In the genomic region with DNA sequence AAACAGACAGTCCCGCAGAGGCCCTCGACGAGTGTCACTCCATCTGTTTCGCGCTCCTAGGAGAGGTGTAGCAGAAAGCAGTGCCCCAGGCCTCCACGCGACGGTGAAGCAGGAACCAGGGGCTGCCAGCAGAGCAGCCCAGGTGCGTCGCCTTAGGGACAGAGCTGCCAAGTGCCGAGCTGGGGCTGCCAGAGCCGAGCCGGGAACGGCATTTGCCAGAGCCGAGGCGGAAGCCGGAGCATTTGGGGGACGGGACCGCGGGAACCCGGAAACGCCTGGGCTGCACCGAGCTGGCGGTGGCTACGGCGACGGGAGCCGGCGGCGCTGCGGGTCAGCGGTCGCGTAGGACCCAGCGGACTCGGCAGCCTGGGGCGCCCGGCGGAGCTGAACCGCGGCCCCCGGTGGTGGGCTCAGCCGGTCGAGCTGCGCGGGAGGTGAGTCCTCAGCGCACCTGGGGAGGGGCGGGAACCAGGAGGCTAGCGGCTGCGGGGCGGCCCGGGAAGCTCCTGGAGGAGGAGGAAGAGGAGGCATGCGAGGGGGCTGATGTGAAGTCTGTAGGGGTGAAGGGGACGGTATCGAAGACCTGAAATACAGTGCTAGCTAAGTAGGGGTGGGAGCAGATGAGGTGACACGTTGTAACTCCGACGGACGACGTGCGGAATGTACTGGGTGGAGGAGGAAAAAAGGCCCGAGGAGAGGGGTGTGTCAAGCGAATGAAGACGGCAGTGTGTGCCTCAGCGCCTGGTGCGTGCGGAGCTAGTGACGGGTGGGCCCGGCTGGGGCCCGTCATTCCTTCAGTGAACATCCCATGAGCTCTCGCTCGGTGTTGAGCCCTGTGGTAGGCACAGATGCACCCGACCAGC, we compare ENCODE assay signal across 8 cellular contexts. TPM values are rescaled to one million over a fixed set of nuclear protein-coding genes. Genes with fewer than 3 reads are reported as not detected.
DNase-seq lines count a peak whose midpoint lies in the region; ATAC-seq and TF ChIP-seq lines count a peak whose summit lies in the region.

A gene (plus strand): TSS at position 268 of the 863 bp plus-strand sequence. CDS start 23,559 bp downstream, outside the sequence.

- TF ChIP-seq CTCF in neural cell (IDR thresholded peaks at IDR 0.05; ENCODE audit: poor library complexity, severe bottlenecking) (no peak), stomach (IDR thresholded peaks at IDR 0.05) (no peak)

- peaks cover 9 to 56% (median 38%) of the 10 kb centered on the region in 4 donors for H3K4me1 ChIP-seq in stomach

- H3K36me3 ChIP-seq in neural cell (ENCODE audit: insufficient read depth, low read length) (no peaks in the 10 kb centered on the region), stomach (peaks cover 0 to 2% (median 2%) of the 10 kb centered on the region in 4 donors)

- H3K4me2 ChIP-seq in neural cell (ENCODE audit: low read length) = peak within 1 kb of the TSS; percentile 77

- peak within 1 kb of the TSS; percentile 98 to 100 (median 100) for H3K4me3 Mint-ChIP-seq in IgD-negative memory B cell
- H3K4me3 Mint-ChIP-seq in activated T-helper 2 cell treated with anti-CD3 and anti-CD28 coated beads, Interferon-gamma antibody, Interleukin-2, Interleukin-4, amounts not matched to agents 10 μg/mL and 5 μg/mL and 100 μg/mL, durations not matched to agents 14 hours and 24 hours and 36 hours (ENCODE audit: low read depth) = peak within 1 kb of the TSS; percentile 98

- peaks cover 3% of the 10 kb centered on the region for H3K36me3 Mint-ChIP-seq in IgD-negative memory B cell
- H3K36me3 Mint-ChIP-seq in activated T-helper 2 cell treated with anti-CD3 and anti-CD28 coated beads, Interferon-gamma antibody, Interleukin-2, Interleukin-4, amounts not matched to agents 10 μg/mL and 5 μg/mL and 100 μg/mL, durations not matched to agents 14 hours and 24 hours and 36 hours (ENCODE audit: low read depth) = no peaks in the 10 kb centered on the region

- peaks cover 17 to 31% (median 23%) of the 10 kb centered on the region in 3 donors for H3K4me1 Mint-ChIP-seq in IgD-negative memory B cell
- H3K4me1 Mint-ChIP-seq in activated T-helper 2 cell treated with anti-CD3 and anti-CD28 coated beads, Interferon-gamma antibody, Interleukin-2, Interleukin-4, amounts not matched to agents 10 μg/mL and 5 μg/mL and 100 μg/mL, durations not matched to agents 14 hours and 24 hours and 36 hours (ENCODE audit: low read depth) = peaks cover 22% of the 10 kb centered on the region

- no peaks in the 10 kb centered on the region for H3K9me2 ChIP-seq in neural cell (ENCODE audit: insufficient read depth, low read length)

- H3K9me3 ChIP-seq in neural cell (ENCODE audit: low read length) = no peaks in the 10 kb centered on the region
- no peaks in the 10 kb centered on the region for H3K9me3 ChIP-seq in stomach

- no peak for TF ChIP-seq RAD21 in neural cell (conservative IDR thresholded peaks at IDR 0.05)

- ATAC-seq in GM21576 (IDR thresholded peaks at IDR 0.05; ENCODE audit: unreplicated experiment) = peak; percentile 91

- DNase-seq in DMS79 (lab: John Stamatoyannopoulos, UW) = peak; percentile 85
- DNase-seq in RPMI7951 (ENCODE audit: low read depth) = peak; percentile 73
- peak; percentile 76 for DNase-seq in activated T-helper 2 cell treated with anti-CD3 and anti-CD28 coated beads, Interferon-gamma antibody, Interleukin-2, Interleukin-4, amounts not matched to agents 10 μg/mL and 5 μg/mL and 100 μg/mL, durations not matched to agents 14 hours and 24 hours and 36 hours (ENCODE audit: low spot score)
- peak; percentile 21 for DNase-seq in fibroblast of the conjunctiva (ENCODE audit: low read depth)
- peak; percentile 90 for DNase-seq in stomach

- no peaks in the 10 kb centered on the region for H3K27me3 ChIP-seq in neural cell (ENCODE audit: insufficient read depth, low read depth, low read length)
- no peaks in the 10 kb centered on the region for H3K27me3 ChIP-seq in stomach

- no peaks in the 10 kb centered on the region for H4K20me1 ChIP-seq in neural cell (ENCODE audit: insufficient read depth)

- H3K79me2 ChIP-seq in neural cell (replicated peaks; ENCODE audit: insufficient read depth, low read length) = peaks cover 13% of the 10 kb centered on the region

- peak within 1 kb of the TSS; percentile 74 for H3K9ac ChIP-seq in neural cell (ENCODE audit: low read length)

- no peaks in the 10 kb centered on the region for H3K9me3 Mint-ChIP-seq in IgD-negative memory B cell
- H3K9me3 Mint-ChIP-seq in activated T-helper 2 cell treated with anti-CD3 and anti-CD28 coated beads, Interferon-gamma antibody, Interleukin-2, Interleukin-4, amounts not matched to agents 10 μg/mL and 5 μg/mL and 100 μg/mL, durations not matched to agents 14 hours and 24 hours and 36 hours = no peaks in the 10 kb centered on the region

- TF ChIP-seq EP300 in neural cell (conservative IDR thresholded peaks at IDR 0.05; ENCODE audit: poor library complexity, severe bottlenecking) (peak; percentile 17), stomach (IDR thresholded peaks at IDR 0.05) (no peak)

- WGBS in stomach, 5 donors = 0% methylated on average over 70 to 73 of the region's 73 CpGs

- no peaks in the 10 kb centered on the region for H3F3A ChIP-seq in neural cell (ENCODE audit: insufficient read depth, low read length, poor library complexity, severe bottlenecking)

- intact Hi-C loops in activated T-helper 2 cell treated with anti-CD3 and anti-CD28 coated beads, Interferon-gamma antibody, Interleukin-2, Interleukin-4, amounts not matched to agents 10 μg/mL and 5 μg/mL and 100 μg/mL, durations not matched to agents 14 hours and 24 hours and 36 hours (cut with micrococcal nuclease) = loop anchor here (1.0 to 10.0 kb wide), 4 partner anchors 68 to 295 kb away; a partner anchor contains a TSS
- intact Hi-C loops in stomach (cut with DNase I; ENCODE audit: low total_unique reads) = no loop called here

- H3K4me3 ChIP-seq in neural cell (ENCODE audit: low read length) = peak within 1 kb of the TSS; percentile 90
- H3K4me3 ChIP-seq in stomach = peak within 1 kb of the TSS; percentile 76 to 97 (median 90)

- TF ChIP-seq POLR2A in stomach (IDR thresholded peaks at IDR 0.05) = peak in 1 of 4 donors; percentile 26

- H3K27ac ChIP-seq in neural cell (ENCODE audit: low read length) = peak within 1 kb of the TSS; percentile 57
- H3K27ac ChIP-seq in stomach = peak within 1 kb of the TSS; percentile 91 to 94 (median 91)

- H3K27me3 Mint-ChIP-seq in IgD-negative memory B cell = no peaks in the 10 kb centered on the region
- H3K27me3 Mint-ChIP-seq in activated T-helper 2 cell treated with anti-CD3 and anti-CD28 coated beads, Interferon-gamma antibody, Interleukin-2, Interleukin-4, amounts not matched to agents 10 μg/mL and 5 μg/mL and 100 μg/mL, durations not matched to agents 14 hours and 24 hours and 36 hours (ENCODE audit: low read depth) = no peaks in the 10 kb centered on the region

- peak within 1 kb of the TSS; percentile 78 to 98 (median 94) for H3K27ac Mint-ChIP-seq in IgD-negative memory B cell
- peak within 1 kb of the TSS; percentile 92 for H3K27ac Mint-ChIP-seq in activated T-helper 2 cell treated with anti-CD3 and anti-CD28 coated beads, Interferon-gamma antibody, Interleukin-2, Interleukin-4, amounts not matched to agents 10 μg/mL and 5 μg/mL and 100 μg/mL, durations not matched to agents 14 hours and 24 hours and 36 hours

- H2AFZ ChIP-seq in neural cell (ENCODE audit: low read depth, low read length) = peak within 1 kb of the TSS; percentile 87

TF ChIP-seq in neural cell, 6 proteins besides CTCF, POLR2A, EP300 and RAD21:
- TF ChIP-seq EZH2 (IDR thresholded peaks at IDR 0.05; ENCODE audit: borderline replicate concordance, insufficient read depth, low read length, poor library complexity, severe bottlenecking) (no peak), TAF1 (IDR thresholded peaks at IDR 0.05; ENCODE audit: low read depth) (peak; percentile 96), MXI1 (conservative IDR thresholded peaks at IDR 0.05; ENCODE audit: poor library complexity, severe bottlenecking) (peak; percentile 78), POLR2AphosphoS5 (IDR thresholded peaks at IDR 0.05) (peak; percentile 71), SMC3 (conservative IDR thresholded peaks at IDR 0.05; ENCODE audit: poor library complexity) (peak; percentile 24)
- TF ChIP-seq, protein P1, sequence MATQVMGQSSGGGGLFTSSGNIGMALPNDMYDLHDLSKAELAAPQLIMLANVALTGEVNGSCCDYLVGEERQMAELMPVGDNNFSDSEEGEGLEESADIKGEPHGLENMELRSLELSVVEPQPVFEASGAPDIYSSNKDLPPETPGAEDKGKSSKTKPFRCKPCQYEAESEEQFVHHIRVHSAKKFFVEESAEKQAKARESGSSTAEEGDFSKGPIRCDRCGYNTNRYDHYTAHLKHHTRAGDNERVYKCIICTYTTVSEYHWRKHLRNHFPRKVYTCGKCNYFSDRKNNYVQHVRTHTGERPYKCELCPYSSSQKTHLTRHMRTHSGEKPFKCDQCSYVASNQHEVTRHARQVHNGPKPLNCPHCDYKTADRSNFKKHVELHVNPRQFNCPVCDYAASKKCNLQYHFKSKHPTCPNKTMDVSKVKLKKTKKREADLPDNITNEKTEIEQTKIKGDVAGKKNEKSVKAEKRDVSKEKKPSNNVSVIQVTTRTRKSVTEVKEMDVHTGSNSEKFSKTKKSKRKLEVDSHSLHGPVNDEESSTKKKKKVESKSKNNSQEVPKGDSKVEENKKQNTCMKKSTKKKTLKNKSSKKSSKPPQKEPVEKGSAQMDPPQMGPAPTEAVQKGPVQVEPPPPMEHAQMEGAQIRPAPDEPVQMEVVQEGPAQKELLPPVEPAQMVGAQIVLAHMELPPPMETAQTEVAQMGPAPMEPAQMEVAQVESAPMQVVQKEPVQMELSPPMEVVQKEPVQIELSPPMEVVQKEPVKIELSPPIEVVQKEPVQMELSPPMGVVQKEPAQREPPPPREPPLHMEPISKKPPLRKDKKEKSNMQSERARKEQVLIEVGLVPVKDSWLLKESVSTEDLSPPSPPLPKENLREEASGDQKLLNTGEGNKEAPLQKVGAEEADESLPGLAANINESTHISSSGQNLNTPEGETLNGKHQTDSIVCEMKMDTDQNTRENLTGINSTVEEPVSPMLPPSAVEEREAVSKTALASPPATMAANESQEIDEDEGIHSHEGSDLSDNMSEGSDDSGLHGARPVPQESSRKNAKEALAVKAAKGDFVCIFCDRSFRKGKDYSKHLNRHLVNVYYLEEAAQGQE (IDR thresholded peaks at IDR 0.05; ENCODE audit: borderline replicate concordance) = peak; percentile 50

RNA-seq across cellular contexts. Expression of the gene that starts here (rescaled TPM):
- polyA plus RNA-seq in IgD-negative memory B cell = 11.0 TPM
- total RNA-seq in RPMI7951 (2014; rRNA removed; shearing (Covaris generic)) = 31.5 and 34.4 TPM in 2 replicates
- total RNA-seq in activated T-helper 2 cell treated with anti-CD3 and anti-CD28 coated beads, Interferon-gamma antibody, Interleukin-2, Interleukin-4, amounts not matched to agents 10 μg/mL and 5 μg/mL and 100 μg/mL, durations not matched to agents 14 hours and 24 hours and 36 hours = 15.0 and 15.9 TPM in 2 replicates
- 26.8 and 28.1 TPM in 2 replicates for polyA plus RNA-seq in neural cell
- 34.8 and 40.9 TPM in 2 replicates for polyA minus RNA-seq in neural cell
- 100 to 1,000 TPM in 2 of 5 donors, 10 to 100 TPM in 3; 37.1 to 206 (median 83.6) TPM for total RNA-seq in stomach
- 10 to 100 TPM in 1 of 3 donors, 1 to 10 TPM in 2; 5.7 to 12.4 (median 9.6) TPM for polyA plus RNA-seq in stomach

Comparison
In these comparisons a context has a peak if more than half of its experiments do, and no peak if none do; other contexts are left out.
1. Peak in every context shown above with its lines: DNase-seq, ATAC-seq, H3K4me3 ChIP-seq and H3K27ac ChIP-seq.
2. DNase-seq: peak in every context shown above with its lines; median percentile 90 in stomach; 85 in DMS79; 76 in activated T-helper 2 cell treated with anti-CD3 and anti-CD28 coated beads, Interferon-gamma antibody, Interleukin-2, Interleukin-4, amounts not matched to agents 10 μg/mL and 5 μg/mL and 100 μg/mL, durations not matched to agents 14 hours and 24 hours and 36 hours; 73 in RPMI7951; 21 in fibroblast of the conjunctiva.